Comparison of ENCODE assay signal across 16 cellular contexts in genomic region chr6:165776699-165777098, GRCh38.
DNase-seq lines count a peak whose midpoint lies in the region; ATAC-seq and TF ChIP-seq lines count a peak whose summit lies in the region.
"Had no signal": no experiment of that assay in that cellular context is flagged by ENCODE, and none has a peak within 500 bp of the region (broad histone marks: within the 10 kb centered on the region; RNA-seq: fewer than 3 reads in every experiment).

No MANE protein-coding gene starts in this region.

- no peak overlapping the region for H2BK15ac ChIP-seq in mesenchymal stem cell (ENCODE audit: low read depth, poor library complexity, severe bottlenecking)

- H3K36me3 ChIP-seq in HEK293 (ENCODE audit: control insufficient read depth in 2 of 2, insufficient read depth in 1 of 2, low read length in 2 of 2) (no peaks in the 10 kb centered on the region), mesenchymal stem cell (ENCODE audit: control insufficient read depth in 1 of 2, insufficient read depth in 2 of 2, low read depth in 1 of 2, low read length in 2 of 2) (no peaks in the 10 kb centered on the region)
- H3K36me3 ChIP-seq: BLaER1 had no signal

- no peak for TF ChIP-seq CTCF in HEK293 (tag by site-specific recombination; IDR thresholded peaks at IDR 0.05)
- TF ChIP-seq CTCF in natural killer cell (IDR thresholded peaks at IDR 0.05) = no peak

- no peak for DNase-seq in activated T-helper 2 cell treated with anti-CD3 and anti-CD28 coated beads, Interferon-gamma antibody, Interleukin-2, Interleukin-4, amounts not matched to agents 10 μg/mL and 5 μg/mL and 100 μg/mL, durations not matched to agents 14 hours and 24 hours and 36 hours (ENCODE audit: low spot score)
- no peak for DNase-seq in mesenchymal stem cell
- DNase-seq in iPS-NIHi11 (ENCODE audit: low spot score) = no peak
- no peak for DNase-seq in RKO (ENCODE audit: low spot score)
- no peak for DNase-seq in natural killer cell
- no peak for DNase-seq in NCI-H748 treated with DMSO at 0.1 percent for 48 hours (lab: John Stamatoyannopoulos, UW)
- DNase-seq: 8988T; CD4-positive, alpha-beta memory T cell; DMS79 treated with DMSO at 0.1 percent for 48 hours; GF-D8; GOT3; H9 had no signal

- 74% methylated on average over 5 of the region's 5 CpGs for WGBS in mesenchymal stem cell

- H3K9me3 ChIP-seq in HEK293 (ENCODE audit: control insufficient read depth, insufficient read depth, low read depth, low read length) (no peaks in the 10 kb centered on the region), mesenchymal stem cell (ENCODE audit: control insufficient read depth, low read length) (no peaks in the 10 kb centered on the region)
- H3K9me3 ChIP-seq: BLaER1 had no signal

- H3K4me2 ChIP-seq in mesenchymal stem cell (ENCODE audit: low read length, poor library complexity, severe bottlenecking) = no peak overlapping the region
- H3K4me2 ChIP-seq: BLaER1 had no signal

- no peak overlapping the region for H3K4ac ChIP-seq in mesenchymal stem cell (ENCODE audit: low read depth in 1 of 2, low read length in 2 of 2)

- POLR2A ChIA-PET in HEK293 (lab: Yijun Ruan, JAX) = no interaction called here

- H4K91ac ChIP-seq in mesenchymal stem cell (ENCODE audit: low read length) = peak overlapping the region; percentile 48

- H3K27ac Mint-ChIP-seq in activated T-helper 2 cell treated with anti-CD3 and anti-CD28 coated beads, Interferon-gamma antibody, Interleukin-2, Interleukin-4, amounts not matched to agents 10 μg/mL and 5 μg/mL and 100 μg/mL, durations not matched to agents 14 hours and 24 hours and 36 hours = no peak overlapping the region
- H3K27ac Mint-ChIP-seq in natural killer cell = no peak overlapping the region
- H3K27ac Mint-ChIP-seq: CD4-positive, alpha-beta memory T cell; H9 had no signal

- peaks cover 16% of the 10 kb centered on the region for H3K27me3 Mint-ChIP-seq in activated T-helper 2 cell treated with anti-CD3 and anti-CD28 coated beads, Interferon-gamma antibody, Interleukin-2, Interleukin-4, amounts not matched to agents 10 μg/mL and 5 μg/mL and 100 μg/mL, durations not matched to agents 14 hours and 24 hours and 36 hours (ENCODE audit: low read depth)
- H3K27me3 Mint-ChIP-seq in natural killer cell (ENCODE audit: low read depth in 2 of 2) = peaks cover 10 to 46% of the 10 kb centered on the region in 2 donors

- no peak overlapping the region for H2BK5ac ChIP-seq in mesenchymal stem cell (ENCODE audit: low read depth, low read length, poor library complexity, severe bottlenecking)

- H3K4me1 ChIP-seq in HEK293 (ENCODE audit: control insufficient read depth, insufficient read depth, low read length) = no peaks in the 10 kb centered on the region
- no peaks in the 10 kb centered on the region for H3K4me1 ChIP-seq in mesenchymal stem cell (ENCODE audit: control insufficient read depth, insufficient read depth, low read depth, low read length)

- H3K4me3 Mint-ChIP-seq in activated T-helper 2 cell treated with anti-CD3 and anti-CD28 coated beads, Interferon-gamma antibody, Interleukin-2, Interleukin-4, amounts not matched to agents 10 μg/mL and 5 μg/mL and 100 μg/mL, durations not matched to agents 14 hours and 24 hours and 36 hours (ENCODE audit: low read depth) = peak overlapping the region; percentile 33
- H3K4me3 Mint-ChIP-seq in natural killer cell = no peak overlapping the region
- H3K4me3 Mint-ChIP-seq: CD14-positive monocyte; CD4-positive, alpha-beta memory T cell had no signal

- peak overlapping the region in 1 of 2 experiments; percentile 86 for H3K14ac ChIP-seq in mesenchymal stem cell (ENCODE audit: low read length in 2 of 2)

- H3K4me3 ChIP-seq in HEK293 (ENCODE audit: low read depth, low read length) (no peak overlapping the region), mesenchymal stem cell (ENCODE audit: insufficient read depth in 1 of 2, low read depth in 1 of 2, low read length in 2 of 2) (no peak overlapping the region)
- H3K4me3 ChIP-seq: BLaER1 had no signal

- peaks cover 0 to 23% of the 10 kb centered on the region in 2 experiments for H3K27me3 ChIP-seq in mesenchymal stem cell (ENCODE audit: control insufficient read depth in 1 of 2, insufficient read depth in 1 of 2, low read length in 2 of 2)
- H3K27me3 ChIP-seq: BLaER1 had no signal

- H4K8ac ChIP-seq in mesenchymal stem cell (ENCODE audit: low read length) = no peak overlapping the region

- H3K9me3 Mint-ChIP-seq in activated T-helper 2 cell treated with anti-CD3 and anti-CD28 coated beads, Interferon-gamma antibody, Interleukin-2, Interleukin-4, amounts not matched to agents 10 μg/mL and 5 μg/mL and 100 μg/mL, durations not matched to agents 14 hours and 24 hours and 36 hours = no peaks in the 10 kb centered on the region
- H3K9me3 Mint-ChIP-seq in natural killer cell = peaks cover 0 to 2% of the 10 kb centered on the region in 2 donors
- H3K9me3 Mint-ChIP-seq: CD4-positive, alpha-beta memory T cell; H9 had no signal

- no peaks in the 10 kb centered on the region for H3K36me3 Mint-ChIP-seq in activated T-helper 2 cell treated with anti-CD3 and anti-CD28 coated beads, Interferon-gamma antibody, Interleukin-2, Interleukin-4, amounts not matched to agents 10 μg/mL and 5 μg/mL and 100 μg/mL, durations not matched to agents 14 hours and 24 hours and 36 hours (ENCODE audit: low read depth)
- H3K36me3 Mint-ChIP-seq in natural killer cell = no peaks in the 10 kb centered on the region
- H3K36me3 Mint-ChIP-seq: CD14-positive monocyte; CD4-positive, alpha-beta memory T cell had no signal

- H2AFZ ChIP-seq in mesenchymal stem cell (ENCODE audit: low read depth, low read length) = no peak overlapping the region

- H3K9ac ChIP-seq in mesenchymal stem cell (ENCODE audit: low read length) = no peak overlapping the region
- H3K9ac ChIP-seq: BLaER1 had no signal

- no peaks in the 10 kb centered on the region for H3K79me1 ChIP-seq in mesenchymal stem cell (replicated peaks; ENCODE audit: low read length, poor library complexity, severe bottlenecking)

- no peak overlapping the region for H2BK120ac ChIP-seq in mesenchymal stem cell (ENCODE audit: low read depth, low read length)

- H2BK12ac ChIP-seq in mesenchymal stem cell (ENCODE audit: low read length in 2 of 2) = no peak overlapping the region

- H3K23ac ChIP-seq in mesenchymal stem cell (ENCODE audit: low read length in 2 of 2) = no peak overlapping the region

- intact Hi-C loops in activated T-helper 2 cell treated with anti-CD3 and anti-CD28 coated beads, Interferon-gamma antibody, Interleukin-2, Interleukin-4, amounts not matched to agents 10 μg/mL and 5 μg/mL and 100 μg/mL, durations not matched to agents 14 hours and 24 hours and 36 hours (cut with micrococcal nuclease) = loop anchor here (5.0 kb wide), 1 partner anchor 44 kb away; no protein-coding TSS in a partner anchor
- intact Hi-C loops in natural killer cell (cut with micrococcal nuclease) = no loop called here

- H2AK5ac ChIP-seq in mesenchymal stem cell (ENCODE audit: low read length, severe bottlenecking) = no peak overlapping the region

- peaks cover 4% of the 10 kb centered on the region for H3K4me1 Mint-ChIP-seq in activated T-helper 2 cell treated with anti-CD3 and anti-CD28 coated beads, Interferon-gamma antibody, Interleukin-2, Interleukin-4, amounts not matched to agents 10 μg/mL and 5 μg/mL and 100 μg/mL, durations not matched to agents 14 hours and 24 hours and 36 hours (ENCODE audit: low read depth)
- no peaks in the 10 kb centered on the region for H3K4me1 Mint-ChIP-seq in natural killer cell
- H3K4me1 Mint-ChIP-seq: CD14-positive monocyte had no signal

- H3K18ac ChIP-seq in mesenchymal stem cell (ENCODE audit: low read depth in 1 of 2, low read length in 2 of 2) = no peak overlapping the region

- ATAC-seq in natural killer cell = no peak

- H3K27ac ChIP-seq in HEK293 (ENCODE audit: extremely low read depth, low read depth, low read length) (no peak overlapping the region), mesenchymal stem cell (ENCODE audit: low read length, poor library complexity, severe bottlenecking) (no peak overlapping the region)
- H3K27ac ChIP-seq: BLaER1, HL-60 had no signal

- CTCF ChIA-PET in HEK293 (lab: Yijun Ruan, JAX) = interaction anchor here (1.1 to 1.6 kb wide), 2 partner anchors 13 to 73 kb away, joined by 3 read pairs; no protein-coding TSS in a partner anchor

TF ChIP-seq in HEK293, 187 proteins besides CTCF, POLR2A, EP300 and RAD21:
- no peak for TF ChIP-seq MZF1 (tag by site-specific recombination; IDR thresholded peaks at IDR 0.05; ENCODE audit: borderline replicate concordance)
- no peak for TF ChIP-seq ZNF664 (tag by site-specific recombination; IDR thresholded peaks at IDR 0.05)
- TF ChIP-seq BCL6B (tag by site-specific recombination; IDR thresholded peaks at IDR 0.05) = peak; percentile 83
